In genomic region chr14:23545740-23546411, GRCh38 we compare ENCODE assay signal across 29 cellular contexts. TPM values are rescaled to one million over a fixed set of nuclear protein-coding genes. Genes with fewer than 3 reads are reported as not detected.
DNase-seq lines count a peak whose midpoint lies in the region; ATAC-seq, FAIRE-seq and TF ChIP-seq lines count a peak whose summit lies in the region.
"Had no signal": no experiment of that assay in that cellular context is flagged by ENCODE, and none has a peak within 500 bp of the region (broad histone marks: within the 10 kb centered on the region; RNA-seq: fewer than 3 reads in every experiment).

No MANE protein-coding gene starts in this region.

- WGBS in heart left ventricle, 4 donors = 77 to 86% (median 81%) methylated on average over 4 of the region's 4 CpGs
- WGBS in spleen, 5 donors = 73 to 86% (median 83%) methylated on average over 4 of the region's 4 CpGs

- H3K27ac Mint-ChIP-seq in natural killer cell = no peak overlapping the region
- H3K27ac Mint-ChIP-seq: activated CD8-positive, alpha-beta T cell treated with anti-CD3 and anti-CD28 coated beads for 36 hours; activated naive CD8-positive, alpha-beta T cell; activated T-helper 2 cell treated with anti-CD3 and anti-CD28 coated beads, Interferon-gamma antibody, Interleukin-2, Interleukin-4, amounts not matched to agents 10 μg/mL and 5 μg/mL and 100 μg/mL, durations not matched to agents 14 hours and 24 hours and 36 hours; CD4-positive, CD25-positive, alpha-beta regulatory T cell had no signal

- H3K9me3 Mint-ChIP-seq in natural killer cell = no peaks in the 10 kb centered on the region
- H3K9me3 Mint-ChIP-seq: activated CD8-positive, alpha-beta T cell treated with anti-CD3 and anti-CD28 coated beads for 36 hours; activated T-helper 2 cell treated with anti-CD3 and anti-CD28 coated beads, Interferon-gamma antibody, Interleukin-2, Interleukin-4, amounts not matched to agents 10 μg/mL and 5 μg/mL and 100 μg/mL, durations not matched to agents 14 hours and 24 hours and 36 hours; CD4-positive, CD25-positive, alpha-beta regulatory T cell; neural crest cell had no signal

- DNase-seq in heart left ventricle = no peak
- DNase-seq in cardiac septum (ENCODE audit: low spot score) = no peak
- peak; percentile 43 for DNase-seq in kidney
- DNase-seq in spleen = no peak
- DNase-seq in DMS53 treated with DMSO at 0.1 percent for 48 hours (lab: John Stamatoyannopoulos, UW; ENCODE audit: unreplicated experiment) = no peak
- DNase-seq in NOMO-1 (lab: John Stamatoyannopoulos, UW; ENCODE audit: unreplicated experiment in 2 of 2) = no peak
- DNase-seq in natural killer cell = no peak
- DNase-seq: activated CD4-positive, CD25-positive, alpha-beta regulatory T cell treated with anti-CD3 and anti-CD28 coated beads, Interleukin-2, amount 50 U/mL, for 72 hours; activated CD8-positive, alpha-beta T cell treated with anti-CD3 and anti-CD28 coated beads for 36 hours; CD4-positive, CD25-positive, alpha-beta regulatory T cell; central memory CD4-positive, alpha-beta T cell; dermis blood vessel endothelial cell; KG1; MM.1S; sigmoid colon; stimulated activated naive CD4-positive, alpha-beta T cell treated with Interleukin-2 at 50 U/mL for 16 hours; T-helper 1 cell; thyroid gland had no signal

- no peaks in the 10 kb centered on the region for H3K27me3 ChIP-seq in heart left ventricle
- peaks cover 0 to 8% (median 0%) of the 10 kb centered on the region in 7 donors for H3K27me3 ChIP-seq in spleen (replicated peaks in 1 of 7)
- H3K27me3 ChIP-seq: sigmoid colon, thyroid gland had no signal

- H3K9me3 ChIP-seq in heart left ventricle (no peaks in the 10 kb centered on the region), kidney (ENCODE audit: control insufficient read depth in 1 of 2, low read length in 2 of 2) (no peaks in the 10 kb centered on the region), spleen (no peaks in the 10 kb centered on the region)
- H3K9me3 ChIP-seq: sigmoid colon, thyroid gland had no signal

- TF ChIP-seq POLR2A in heart left ventricle (IDR thresholded peaks at IDR 0.05) (no peak), spleen (IDR thresholded peaks at IDR 0.05) (no peak)

- peaks cover 0 to 4% of the 10 kb centered on the region in 2 donors for H3K4me1 Mint-ChIP-seq in natural killer cell
- H3K4me1 Mint-ChIP-seq: CD4-positive, CD25-positive, alpha-beta regulatory T cell had no signal

- TF ChIP-seq CTCF in heart left ventricle (IDR thresholded peaks at IDR 0.05) (no peak), kidney (IDR thresholded peaks at IDR 0.05; ENCODE audit: borderline replicate concordance, extremely low read depth, insufficient read depth) (no peak), spleen (IDR thresholded peaks at IDR 0.05 in 8 of 11, conservative IDR thresholded peaks at IDR 0.05 in 3 of 11) (no peak), natural killer cell (IDR thresholded peaks at IDR 0.05) (no peak)

- intact Hi-C loops in heart left ventricle (cut with DNase I) = no loop called here
- intact Hi-C loops in cardiac septum (cut with DNase I) = no loop called here
- intact Hi-C loops in kidney (cut with DNase I) = no loop called here
- intact Hi-C loops in spleen (cut with DNase I; ENCODE audit: low total_unique reads) = loop anchor here (5.0 kb wide), 1 partner anchor 74 kb away; no protein-coding TSS in a partner anchor
- intact Hi-C loops in natural killer cell (cut with micrococcal nuclease) = no loop called here

- H3K4me1 ChIP-seq in heart left ventricle (peaks cover 0 to 27% (median 16%) of the 10 kb centered on the region in 12 donors), kidney (ENCODE audit: control insufficient read depth in 1 of 2, insufficient read depth in 1 of 2, low read depth in 1 of 2, low read length in 2 of 2) (peaks cover 17 to 23% of the 10 kb centered on the region in 2 donors), spleen (peaks cover 0 to 29% (median 12%) of the 10 kb centered on the region in 6 donors)

- no peak overlapping the region for H3K4me3 Mint-ChIP-seq in natural killer cell
- H3K4me3 Mint-ChIP-seq: activated CD8-positive, alpha-beta T cell treated with anti-CD3 and anti-CD28 coated beads for 36 hours; activated naive CD8-positive, alpha-beta T cell; CD4-positive, CD25-positive, alpha-beta regulatory T cell had no signal

- H3K27ac ChIP-seq in heart left ventricle (peak overlapping the region in 11 of 12 donors; percentile 15 to 74 (median 64)), cingulate gyrus (ENCODE audit: low read depth, low read length) (peak overlapping the region; percentile 88), kidney (ENCODE audit: low read depth in 2 of 2, low read length in 2 of 2) (peak overlapping the region; percentile 42 to 65), spleen (peak overlapping the region in 5 of 8 donors; percentile 8 to 48 (median 46))
- H3K27ac ChIP-seq: 22Rv1, sigmoid colon, thyroid gland had no signal

- FAIRE-seq in kidney (lab: Jason Lieb, UNC) = no peak
- FAIRE-seq: endothelial cell of umbilical vein had no signal

- no peaks in the 10 kb centered on the region for H3K36me3 ChIP-seq in heart left ventricle
- H3K36me3 ChIP-seq in kidney (ENCODE audit: control insufficient read depth in 1 of 2, insufficient read depth in 2 of 2, low read length in 2 of 2) = no peaks in the 10 kb centered on the region
- no peaks in the 10 kb centered on the region for H3K36me3 ChIP-seq in spleen
- H3K36me3 ChIP-seq: thyroid gland had no signal

- no peaks in the 10 kb centered on the region for H3K27me3 Mint-ChIP-seq in natural killer cell (ENCODE audit: low read depth in 2 of 2)
- H3K27me3 Mint-ChIP-seq: activated CD8-positive, alpha-beta T cell treated with anti-CD3 and anti-CD28 coated beads for 36 hours; activated naive CD8-positive, alpha-beta T cell had no signal

- no peak overlapping the region for H3K4me3 ChIP-seq in heart left ventricle
- peak overlapping the region in 1 of 2 donors; percentile 10 for H3K4me3 ChIP-seq in kidney (ENCODE audit: low read length in 2 of 2)
- no peak overlapping the region for H3K4me3 ChIP-seq in spleen
- H3K4me3 ChIP-seq: sigmoid colon, thyroid gland had no signal

- no peak overlapping the region for H3K9ac ChIP-seq in kidney (ENCODE audit: low read length in 2 of 2)

- ATAC-seq in heart left ventricle = no peak
- ATAC-seq in natural killer cell = no peak
- ATAC-seq: activated CD8-positive, alpha-beta T cell treated with anti-CD3 and anti-CD28 coated beads for 36 hours had no signal

- no peaks in the 10 kb centered on the region for H3K36me3 Mint-ChIP-seq in natural killer cell
- H3K36me3 Mint-ChIP-seq: CD4-positive, CD25-positive, alpha-beta regulatory T cell had no signal

RNA-seq across cellular contexts. Expression of gene ZFHX2, which starts 5.7 kb away (rescaled TPM):
- 1 to 10 TPM in 3 of 9 donors, under 1 TPM in 6; 0.47 to 2.3 (median 0.88) TPM for total RNA-seq in heart left ventricle
- under 1 TPM; 0.24 to 0.88 TPM for polyA plus RNA-seq in heart left ventricle
- 1.3 TPM for total RNA-seq in cardiac septum
- 4.9 TPM for total RNA-seq in kidney
- 6.1 TPM for polyA plus RNA-seq in kidney (ENCODE audit: insufficient read depth, low read depth, low replicate concordance)
- 1 to 10 TPM in 5 of 7 donors, under 1 TPM in 2; 0.42 to 2.9 (median 1.5) TPM for total RNA-seq in spleen
- under 1 TPM; 0.09 to 0.35 (median 0.11) TPM for polyA plus RNA-seq in spleen
- under 1 TPM; 0.07 to 0.72 (median 0.45) TPM for total RNA-seq in natural killer cell
- total RNA-seq: SK-MEL-5 had no signal
- polyA plus RNA-seq: CD4-positive, CD25-positive, alpha-beta regulatory T cell; fibroblast of lung had no signal

RNA-seq across cellular contexts. Expression of gene THTPA, which starts 10.2 kb away (rescaled TPM):
- total RNA-seq in heart left ventricle = 10 to 100 TPM; 13.0 to 30.9 (median 18.9) TPM
- polyA plus RNA-seq in heart left ventricle = 10 to 100 TPM in 1 of 2 donors, 1 to 10 TPM in 1; 9.1 to 28.7 TPM
- total RNA-seq in cardiac septum = 17.5 TPM
- 24.4 TPM for total RNA-seq in kidney
- polyA plus RNA-seq in kidney (ENCODE audit: insufficient read depth, low read depth, low replicate concordance) = 38.4 TPM
- total RNA-seq in spleen = 10 to 100 TPM; 16.8 to 25.4 (median 18.6) TPM
- 10 to 100 TPM in 1 of 3 donors, 1 to 10 TPM in 2; 4.5 to 14.2 (median 8.9) TPM for polyA plus RNA-seq in spleen
- total RNA-seq in natural killer cell = 10 to 100 TPM; 16.5 to 19.3 (median 19.1) TPM

RNA-seq across cellular contexts. Expression of gene AP1G2, which starts 21.7 kb away (rescaled TPM):
- 10 to 100 TPM in 5 of 9 donors, 1 to 10 TPM in 4; 7.2 to 33.8 (median 11.6) TPM for total RNA-seq in heart left ventricle
- 10 to 100 TPM in 1 of 2 donors, 1 to 10 TPM in 1; 8.8 to 16.6 TPM for polyA plus RNA-seq in heart left ventricle
- 12.8 TPM for total RNA-seq in cardiac septum
- total RNA-seq in kidney = 123 TPM
- 56.7 TPM for polyA plus RNA-seq in kidney (ENCODE audit: insufficient read depth, low read depth, low replicate concordance)
- total RNA-seq in spleen = 100 to 1,000 TPM; 139 to 261 (median 193) TPM
- polyA plus RNA-seq in spleen = 100 to 1,000 TPM; 126 to 267 (median 176) TPM
- total RNA-seq in natural killer cell = 100 to 1,000 TPM; 219 to 296 (median 259) TPM

RNA-seq across cellular contexts. Expression of gene JPH4, which starts 32.7 kb away (rescaled TPM):
- total RNA-seq in heart left ventricle (under 1 TPM in 8 of 9 donors, not detected in 1; 0.10 to 0.59 (median 0.26) TPM), cardiac septum (0.19 TPM), kidney (7.0 TPM), spleen (10 to 100 TPM in 2 of 7 donors, 1 to 10 TPM in 5; 1.2 to 17.3 (median 5.8) TPM), natural killer cell (under 1 TPM in 1 of 3 donors, not detected in 2; 0.25 TPM)
- polyA plus RNA-seq in heart left ventricle (under 1 TPM; 0.12 to 0.23 TPM), kidney (ENCODE audit: insufficient read depth, low read depth, low replicate concordance) (3.6 TPM), spleen (under 1 TPM; 0.70 to 0.93 (median 0.93) TPM)
- total RNA-seq: CD4-positive, CD25-positive, alpha-beta regulatory T cell; dermis blood vessel endothelial cell; endothelial cell of umbilical vein; fibroblast of lung; H4; HT-29; lung microvascular endothelial cell; SK-MEL-5 had no signal
- polyA plus RNA-seq: fibroblast of lung had no signal
